8 cellular contexts compared by ENCODE assay signal in genomic region chr12:92144045-92144630, GRCh38. TPM values are rescaled to one million over a fixed set of nuclear protein-coding genes. Genes with fewer than 3 reads are reported as not detected.
A peak's percentile ranks its signal among the peaks of the same experiment; 100 is the strongest.
DNase-seq lines count a peak whose midpoint lies in the region; TF ChIP-seq lines count a peak whose summit lies in the region.

No MANE protein-coding gene starts in this region.

- H3K4me1 ChIP-seq in Loucy (ENCODE audit: insufficient read depth, low read length, poor library complexity, severe bottlenecking) (peaks cover 43% of the 10 kb centered on the region), stomach smooth muscle (ENCODE audit: control insufficient read depth, insufficient read depth, low read length) (no peaks in the 10 kb centered on the region)

- no peaks in the 10 kb centered on the region for H3K9me2 ChIP-seq in Loucy (replicated peaks; ENCODE audit: low read depth, low read length)

- H3K4me3 Mint-ChIP-seq in neural crest cell, result peak overlapping the region; percentile 99

- H3K9me3 Mint-ChIP-seq in neural crest cell, result no peaks in the 10 kb centered on the region

- peaks cover 64% of the 10 kb centered on the region for H3K79me2 ChIP-seq in Loucy (ENCODE audit: insufficient read depth, low read length)

- H3K36me3 Mint-ChIP-seq in neural crest cell (ENCODE audit: low read depth), result peaks cover 27% of the 10 kb centered on the region

- H3K9me3 ChIP-seq in Loucy (ENCODE audit: insufficient read depth, low read depth, low read length) (no peaks in the 10 kb centered on the region), stomach smooth muscle (ENCODE audit: control insufficient read depth in 2 of 2, low read length in 2 of 2) (no peaks in the 10 kb centered on the region)

- H3K36me3 ChIP-seq in Loucy (ENCODE audit: insufficient read depth, low read length), result peaks cover 13% of the 10 kb centered on the region; the same call in 1 of the 2 replicates
- peaks cover 4% of the 10 kb centered on the region in 2 donors for H3K36me3 ChIP-seq in stomach smooth muscle (ENCODE audit: control insufficient read depth in 2 of 2, insufficient read depth in 2 of 2, low read length in 2 of 2)

- H3F3A ChIP-seq in Loucy (ENCODE audit: low read depth), result no peaks in the 10 kb centered on the region

- H3K4me3 ChIP-seq in Loucy (ENCODE audit: low read length, poor library complexity, severe bottlenecking) (peak overlapping the region; percentile 97), fibroblast of villous mesenchyme (ENCODE audit: low read depth, low read length) (peak overlapping the region; percentile 92), stomach smooth muscle (ENCODE audit: low read length in 2 of 2) (peak overlapping the region; percentile 94 to 99)

- H3K9ac ChIP-seq in Loucy (ENCODE audit: low read depth, low read length, poor library complexity, severe bottlenecking) (peak overlapping the region; percentile 92), stomach smooth muscle (ENCODE audit: low read length in 2 of 2) (peak overlapping the region; percentile 86 to 97)

- no peak overlapping the region for H2AFZ ChIP-seq in Loucy (ENCODE audit: low read length)

- H3K4me1 Mint-ChIP-seq in neural crest cell, result peaks cover 62% of the 10 kb centered on the region

- peaks cover 4% of the 10 kb centered on the region for H3K27me3 Mint-ChIP-seq in neural crest cell (ENCODE audit: low read depth)

- H3K27me3 ChIP-seq in Loucy (ENCODE audit: insufficient read depth, low read length, poor library complexity, severe bottlenecking), result peaks cover 5% of the 10 kb centered on the region
- no peaks in the 10 kb centered on the region for H3K27me3 ChIP-seq in stomach smooth muscle (ENCODE audit: control insufficient read depth in 1 of 2, insufficient read depth in 2 of 2, low read length in 2 of 2)

- H3K27ac ChIP-seq in C4-2B, result peak overlapping the region; percentile 97
- H3K27ac ChIP-seq in stomach smooth muscle (ENCODE audit: low read length), result peak overlapping the region; percentile 93

- TF ChIP-seq CTCF in C4-2B (conservative IDR thresholded peaks at IDR 0.05) (peak; percentile 74), GM20000 (IDR thresholded peaks at IDR 0.05; ENCODE audit: extremely low read depth, missing control alignments) (peak; percentile 44), Loucy (conservative IDR thresholded peaks at IDR 0.05; ENCODE audit: low read length) (peak; percentile 81), fibroblast of villous mesenchyme (IDR thresholded peaks at IDR 0.05; ENCODE audit: insufficient read depth, low read depth, low read length) (peak; percentile 85), neural crest cell (conservative IDR thresholded peaks at IDR 0.05) (peak; percentile 81)

- H3K27ac Mint-ChIP-seq in neural crest cell (ENCODE audit: unreplicated experiment), result peak overlapping the region; percentile 99

- DNase-seq in GM20000 (ENCODE audit: low spot score) (no peak), SHP77 (lab: John Stamatoyannopoulos, UW) (peak; percentile 77 to 85), fibroblast of villous mesenchyme (ENCODE audit: low read depth) (peak; percentile 98), neural crest cell (ENCODE audit: low read depth, low spot score) (peak; percentile 60)
- peak; percentile 65 for DNase-seq in activated effector memory CD4-positive, alpha-beta T cell treated with Interleukin-2 at 50 U/mL for 16 hours

- H3K4me2 ChIP-seq in Loucy (ENCODE audit: low read depth, low read length, poor library complexity, severe bottlenecking), result peak overlapping the region; percentile 95

- peaks cover 59% of the 10 kb centered on the region for H4K20me1 ChIP-seq in Loucy (ENCODE audit: insufficient read depth, low read length, poor library complexity, severe bottlenecking)

RNA-seq across cellular contexts. Expression of gene BTG1, which starts 1.5 kb away (rescaled TPM):
- total RNA-seq in fibroblast of villous mesenchyme, result 4.8 and 5.6 TPM in 2 replicates
- 95.1 and 95.7 TPM in 2 replicates for total RNA-seq in neural crest cell

Comparison
In these comparisons a context has a peak if more than half of its experiments do, and no peak if none do; other contexts are left out.
1. RNA of gene BTG1, which starts 1.5 kb away (total RNA-seq): 95.1 to 95.7 TPM in neural crest cell; 4.8 to 5.6 TPM in fibroblast of villous mesenchyme; every median in the first group is over 10 times any median in the second.
2. Peak in every context shown above with its lines, with median percentiles within 50 percentile points of each other: CTCF ChIP-seq and H3K4me3 ChIP-seq.